In genomic region chr3:194167480-194167862, GRCh38 we compare ENCODE assay signal across 17 cellular contexts. TPM values are rescaled to one million over a fixed set of nuclear protein-coding genes. Genes with fewer than 3 reads are reported as not detected.
DNase-seq lines count a peak whose midpoint lies in the region; ATAC-seq and TF ChIP-seq lines count a peak whose summit lies in the region.
"Had no signal": no experiment of that assay in that cellular context is flagged by ENCODE, and none has a peak within 500 bp of the region (broad histone marks: within the 10 kb centered on the region; RNA-seq: fewer than 3 reads in every experiment).

No MANE protein-coding gene starts in this region.

- H3K36me3 ChIP-seq in HUES48 (ENCODE audit: control insufficient read depth, insufficient read depth, low read length) = no peaks in the 10 kb centered on the region
- H3K36me3 ChIP-seq in WERI-Rb-1 = no peaks in the 10 kb centered on the region
- H3K36me3 ChIP-seq in mesenchymal stem cell (ENCODE audit: control insufficient read depth in 1 of 2, insufficient read depth in 2 of 2, low read depth in 1 of 2, low read length in 2 of 2) = no peaks in the 10 kb centered on the region
- no peaks in the 10 kb centered on the region for H3K36me3 ChIP-seq in neutrophil

- no peak overlapping the region for H3K23ac ChIP-seq in mesenchymal stem cell (ENCODE audit: low read length in 2 of 2)

- no peak overlapping the region for H3K14ac ChIP-seq in mesenchymal stem cell (ENCODE audit: low read length in 2 of 2)

- peaks cover 41% of the 10 kb centered on the region for H3K4me1 ChIP-seq in HUES48 (ENCODE audit: control insufficient read depth, insufficient read depth, low read length)
- no peaks in the 10 kb centered on the region for H3K4me1 ChIP-seq in mesenchymal stem cell (ENCODE audit: control insufficient read depth, insufficient read depth, low read depth, low read length)
- H3K4me1 ChIP-seq in neutrophil (ENCODE audit: control insufficient read depth in 1 of 2, insufficient read depth in 1 of 2, low read depth in 1 of 2, low read length in 1 of 2) = peaks cover 30 to 52% of the 10 kb centered on the region in 2 experiments

- no peak overlapping the region for H2BK15ac ChIP-seq in mesenchymal stem cell (ENCODE audit: low read depth, poor library complexity, severe bottlenecking)

- no peak overlapping the region for H3K4me3 Mint-ChIP-seq in activated CD4-positive, alpha-beta memory T cell treated with anti-CD3 and anti-CD28 coated beads, Interleukin-2, amount 10 ng/mL, durations not matched to agents 7 days and 5 days
- no peak overlapping the region for H3K4me3 Mint-ChIP-seq in natural killer cell
- H3K4me3 Mint-ChIP-seq: CD4-positive, alpha-beta T cell; H9; IgD-negative memory B cell had no signal

- H3K27ac Mint-ChIP-seq in activated CD4-positive, alpha-beta memory T cell treated with anti-CD3 and anti-CD28 coated beads, Interleukin-2, amount 10 ng/mL, durations not matched to agents 7 days and 5 days = no peak overlapping the region
- H3K27ac Mint-ChIP-seq in natural killer cell = no peak overlapping the region
- H3K27ac Mint-ChIP-seq: CD4-positive, alpha-beta T cell; IgD-negative memory B cell had no signal

- no peak overlapping the region for H4K91ac ChIP-seq in mesenchymal stem cell (ENCODE audit: low read length)

- H4K8ac ChIP-seq in mesenchymal stem cell (ENCODE audit: low read length) = no peak overlapping the region

- WGBS in mesenchymal stem cell = 50% methylated on average over 1 of the region's 2 CpGs

- H3K4me1 Mint-ChIP-seq in activated CD4-positive, alpha-beta memory T cell treated with anti-CD3 and anti-CD28 coated beads, Interleukin-2, amount 10 ng/mL, durations not matched to agents 7 days and 5 days = peaks cover 11% of the 10 kb centered on the region
- no peaks in the 10 kb centered on the region for H3K4me1 Mint-ChIP-seq in natural killer cell

- H2AK5ac ChIP-seq in mesenchymal stem cell (ENCODE audit: low read length, severe bottlenecking) = no peak overlapping the region

- no peak overlapping the region for H2BK12ac ChIP-seq in mesenchymal stem cell (ENCODE audit: low read length in 2 of 2)

- DNase-seq in WERI-Rb-1 (no peak), mesenchymal stem cell (no peak), MV-4-11 (lab: John Stamatoyannopoulos, UW) (no peak), medulla oblongata (ENCODE audit: extremely low spot score) (no peak), natural killer cell (no peak)
- DNase-seq in activated CD4-positive, alpha-beta memory T cell treated with anti-CD3 and anti-CD28 coated beads, Interleukin-2, amount 10 ng/mL, durations not matched to agents 7 days and 5 days = no peak
- DNase-seq: CD4-positive, alpha-beta T cell; DMS79; H9; Karpas-422; NCI-H1048; NCI-H1417 treated with DMSO at 0.1 percent for 48 hours; NCI-H187; SIG-M5 had no signal

- no peak overlapping the region for H3K4me2 ChIP-seq in mesenchymal stem cell (ENCODE audit: low read length, poor library complexity, severe bottlenecking)

- no peak overlapping the region for H2AFZ ChIP-seq in mesenchymal stem cell (ENCODE audit: low read depth, low read length)

- TF ChIP-seq CTCF in WERI-Rb-1 (IDR thresholded peaks at IDR 0.05; ENCODE audit: low read depth, low read length) (no peak), neutrophil (IDR thresholded peaks at IDR 0.05) (no peak), natural killer cell (IDR thresholded peaks at IDR 0.05) (no peak)

- no peaks in the 10 kb centered on the region for H3K9me3 ChIP-seq in HUES48 (ENCODE audit: control insufficient read depth, insufficient read depth, low read length)
- no peaks in the 10 kb centered on the region for H3K9me3 ChIP-seq in WERI-Rb-1 (ENCODE audit: severe bottlenecking)
- H3K9me3 ChIP-seq in mesenchymal stem cell (ENCODE audit: control insufficient read depth, low read length) = no peaks in the 10 kb centered on the region
- H3K9me3 ChIP-seq in neutrophil = no peaks in the 10 kb centered on the region

- POLR2A ChIA-PET in activated CD4-positive, alpha-beta memory T cell treated with anti-CD3 and anti-CD28 coated beads, Interleukin-2, amount 10 ng/mL, durations not matched to agents 7 days and 5 days (lab: Charles Lee) = no interaction called here

- no peak overlapping the region for H2BK120ac ChIP-seq in mesenchymal stem cell (ENCODE audit: low read depth, low read length)

- H2BK5ac ChIP-seq in mesenchymal stem cell (ENCODE audit: low read depth, low read length, poor library complexity, severe bottlenecking) = no peak overlapping the region

- H3K4ac ChIP-seq in mesenchymal stem cell (ENCODE audit: low read depth in 1 of 2, low read length in 2 of 2) = no peak overlapping the region

- H3K9ac ChIP-seq in HUES48 (ENCODE audit: low read depth, low read length) (no peak overlapping the region), mesenchymal stem cell (ENCODE audit: low read length) (peak overlapping the region; percentile 37)

- H3K79me1 ChIP-seq in mesenchymal stem cell (replicated peaks; ENCODE audit: low read length, poor library complexity, severe bottlenecking) = no peaks in the 10 kb centered on the region

- no peaks in the 10 kb centered on the region for H3K36me3 Mint-ChIP-seq in activated CD4-positive, alpha-beta memory T cell treated with anti-CD3 and anti-CD28 coated beads, Interleukin-2, amount 10 ng/mL, durations not matched to agents 7 days and 5 days (ENCODE audit: low read depth)
- no peaks in the 10 kb centered on the region for H3K36me3 Mint-ChIP-seq in natural killer cell
- H3K36me3 Mint-ChIP-seq: IgD-negative memory B cell had no signal

- no peak for ATAC-seq in natural killer cell

- peaks cover 62% of the 10 kb centered on the region for H3K27me3 Mint-ChIP-seq in activated CD4-positive, alpha-beta memory T cell treated with anti-CD3 and anti-CD28 coated beads, Interleukin-2, amount 10 ng/mL, durations not matched to agents 7 days and 5 days
- H3K27me3 Mint-ChIP-seq in natural killer cell (ENCODE audit: low read depth in 2 of 2) = peaks cover 27 to 59% of the 10 kb centered on the region in 2 donors

- peak overlapping the region; percentile 54 for H3K27ac ChIP-seq in HUES48 (ENCODE audit: low read depth, low read length)
- H3K27ac ChIP-seq in WERI-Rb-1 = peak overlapping the region; percentile 12; the same call in 1 of the 2 replicates
- H3K27ac ChIP-seq in mesenchymal stem cell (ENCODE audit: low read length, poor library complexity, severe bottlenecking) = no peak overlapping the region
- H3K27ac ChIP-seq in neutrophil = peak overlapping the region; percentile 64

- no peak overlapping the region for H3K4me3 ChIP-seq in HUES48 (ENCODE audit: low read depth, low read length)
- no peak overlapping the region for H3K4me3 ChIP-seq in WERI-Rb-1 (ENCODE audit: low read depth, low read length)
- no peak overlapping the region for H3K4me3 ChIP-seq in mesenchymal stem cell (ENCODE audit: insufficient read depth in 1 of 2, low read depth in 1 of 2, low read length in 2 of 2)
- H3K4me3 ChIP-seq in neutrophil (ENCODE audit: low read depth in 1 of 2, low read length in 1 of 2) = peak overlapping the region; percentile 43 to 44

- H3K9me3 Mint-ChIP-seq in activated CD4-positive, alpha-beta memory T cell treated with anti-CD3 and anti-CD28 coated beads, Interleukin-2, amount 10 ng/mL, durations not matched to agents 7 days and 5 days = no peaks in the 10 kb centered on the region
- no peaks in the 10 kb centered on the region for H3K9me3 Mint-ChIP-seq in natural killer cell
- H3K9me3 Mint-ChIP-seq: CD4-positive, alpha-beta T cell; IgD-negative memory B cell had no signal

- H3K27me3 ChIP-seq in HUES48 (ENCODE audit: control insufficient read depth, insufficient read depth, low read length) (no peaks in the 10 kb centered on the region), WERI-Rb-1 (ENCODE audit: insufficient read depth, low read depth, severe bottlenecking) (no peaks in the 10 kb centered on the region), mesenchymal stem cell (ENCODE audit: control insufficient read depth in 1 of 2, insufficient read depth in 1 of 2, low read length in 2 of 2) (peaks cover 50 to 79% of the 10 kb centered on the region in 2 experiments), neutrophil (no peaks in the 10 kb centered on the region)

- intact Hi-C loops in natural killer cell (cut with micrococcal nuclease) = no loop called here

- no peak overlapping the region for H3K18ac ChIP-seq in mesenchymal stem cell (ENCODE audit: low read depth in 1 of 2, low read length in 2 of 2)

- CTCF ChIA-PET in activated CD4-positive, alpha-beta memory T cell treated with anti-CD3 and anti-CD28 coated beads, Interleukin-2, amount 10 ng/mL, durations not matched to agents 7 days and 5 days (lab: Charles Lee) = interaction anchor here (0.6 to 1.9 kb wide), 3 partner anchors 10 to 483 kb away, joined by 4 to 5 read pairs (median 5); no protein-coding TSS in a partner anchor

RNA-seq across cellular contexts. Expression of gene HES1, which starts 31.5 kb away (rescaled TPM):
- polyA plus RNA-seq in mesenchymal stem cell (2013, experiment 1 of 2) = 194 TPM
- polyA plus RNA-seq in mesenchymal stem cell (2013, experiment 2 of 2) = 184 TPM
- total RNA-seq in activated CD4-positive, alpha-beta memory T cell treated with anti-CD3 and anti-CD28 coated beads, Interleukin-2, amount 10 ng/mL, durations not matched to agents 7 days and 5 days = 10 to 100 TPM; 11.2 to 11.3 TPM
- 1 to 10 TPM; 1.5 to 4.4 (median 2.2) TPM for total RNA-seq in natural killer cell

Comparison
In these comparisons a context has a peak if more than half of its experiments do, and no peak if none do; other contexts are left out.
1. H3K4me3 ChIP-seq: peak in neutrophil (2 of 2); none in HUES48 (single experiment), WERI-Rb-1 (single experiment) and mesenchymal stem cell (0 of 2).